ENCODE assay signal across 27 cellular contexts in genomic region chr17:6085812-6086211, GRCh38. TPM values are rescaled to one million over a fixed set of nuclear protein-coding genes. Genes with fewer than 3 reads are reported as not detected.
"Had no signal": no experiment of that assay in that cellular context is flagged by ENCODE, and none has a peak within 500 bp of the region (broad histone marks: within the 10 kb centered on the region; RNA-seq: fewer than 3 reads in every experiment).

No MANE protein-coding gene starts in this region.

- H3K4me1 ChIP-seq: heart left ventricle, left lung, pancreas, prostate gland, suprapubic skin had no signal

- H3K4me2 ChIP-seq: smooth muscle cell had no signal

- H3K27me3 Mint-ChIP-seq: activated CD8-positive, alpha-beta memory T cell treated with anti-CD3 and anti-CD28 coated beads, Interleukin-2, amount 10 ng/mL, durations not matched to agents 7 days and 5 days; activated naive CD4-positive, alpha-beta T cell treated with anti-CD3 and anti-CD28 coated beads, Interleukin-2, amount 50 U/mL, for 24 hours; activated naive CD8-positive, alpha-beta T cell treated with anti-CD3 and anti-CD28 coated beads, Interleukin-2, amount 50 U/mL, for 24 hours; stimulated activated memory B cell treated with anti-CD40 and anti-IgM and Interleukin-4, amounts not matched to agents 10 μg/mL and 1 μg/mL and 100 μg/mL, for 72 hours had no signal

- FAIRE-seq: endothelial cell of umbilical vein, pancreas had no signal

- H3K27ac ChIP-seq: heart left ventricle, left lung, pancreas, prostate gland, suprapubic skin, transverse colon had no signal

- H3K4me1 Mint-ChIP-seq: activated CD8-positive, alpha-beta memory T cell treated with anti-CD3 and anti-CD28 coated beads, Interleukin-2, amount 10 ng/mL, durations not matched to agents 7 days and 5 days; activated naive CD4-positive, alpha-beta T cell treated with anti-CD3 and anti-CD28 coated beads, Interleukin-2, amount 50 U/mL, for 24 hours; activated naive CD8-positive, alpha-beta T cell treated with anti-CD3 and anti-CD28 coated beads, Interleukin-2, amount 50 U/mL, for 24 hours; stimulated activated memory B cell treated with anti-CD40 and anti-IgM and Interleukin-4, amounts not matched to agents 10 μg/mL and 1 μg/mL and 100 μg/mL, for 72 hours had no signal

- H3K4me3 ChIP-seq: heart left ventricle, left lung, lung, mucosa of descending colon, pancreas, prostate gland, smooth muscle cell, suprapubic skin, transverse colon had no signal

- H3K9me3 ChIP-seq: heart left ventricle, left lung, mucosa of descending colon, pancreas, prostate gland, suprapubic skin, transverse colon had no signal

- H3K4me3 Mint-ChIP-seq: activated CD8-positive, alpha-beta memory T cell treated with anti-CD3 and anti-CD28 coated beads, Interleukin-2, amount 10 ng/mL, durations not matched to agents 7 days and 5 days; activated CD8-positive, alpha-beta T cell treated with anti-CD3 and anti-CD28 coated beads, Interleukin-2, amount 10 ng/mL, durations not matched to agents 7 days and 5 days; activated naive CD4-positive, alpha-beta T cell treated with anti-CD3 and anti-CD28 coated beads, Interleukin-2, amount 50 U/mL, for 24 hours; activated naive CD8-positive, alpha-beta T cell treated with anti-CD3 and anti-CD28 coated beads, Interleukin-2, amount 50 U/mL, for 24 hours; nephron; stimulated activated memory B cell treated with anti-CD40 and anti-IgM and Interleukin-4, amounts not matched to agents 10 μg/mL and 1 μg/mL and 100 μg/mL, for 72 hours; T-helper 1 cell treated with Interleukin-12 subunit alpha and Interleukin-12 subunit beta and Interleukin-4 antibody, amounts not matched to agents 30 μg/mL and 1 μg/mL, for 36 hours had no signal

- H3K27ac Mint-ChIP-seq: activated CD8-positive, alpha-beta memory T cell treated with anti-CD3 and anti-CD28 coated beads, Interleukin-2, amount 10 ng/mL, durations not matched to agents 7 days and 5 days; activated CD8-positive, alpha-beta T cell treated with anti-CD3 and anti-CD28 coated beads, Interleukin-2, amount 10 ng/mL, durations not matched to agents 7 days and 5 days; activated naive CD4-positive, alpha-beta T cell treated with anti-CD3 and anti-CD28 coated beads, Interleukin-2, amount 50 U/mL, for 24 hours; activated naive CD8-positive, alpha-beta T cell treated with anti-CD3 and anti-CD28 coated beads, Interleukin-2, amount 50 U/mL, for 24 hours; activated T-helper 2 cell treated with anti-CD3 and anti-CD28 coated beads, Interferon-gamma antibody, Interleukin-2, Interleukin-4, amounts not matched to agents 10 μg/mL and 5 μg/mL and 100 μg/mL, durations not matched to agents 14 hours and 24 hours and 36 hours; stimulated activated memory B cell treated with anti-CD40 and anti-IgM and Interleukin-4, amounts not matched to agents 10 μg/mL and 1 μg/mL and 100 μg/mL, for 72 hours; T-helper 1 cell treated with Interleukin-12 subunit alpha and Interleukin-12 subunit beta and Interleukin-4 antibody, amounts not matched to agents 30 μg/mL and 1 μg/mL, for 36 hours had no signal

- H3K27me3 ChIP-seq: heart left ventricle, pancreas, transverse colon had no signal

- ATAC-seq: activated CD8-positive, alpha-beta memory T cell treated with anti-CD3 and anti-CD28 coated beads, Interleukin-2, amount 10 ng/mL, durations not matched to agents 7 days and 5 days; activated CD8-positive, alpha-beta T cell treated with anti-CD3 and anti-CD28 coated beads, Interleukin-2, amount 10 ng/mL, durations not matched to agents 7 days and 5 days; activated naive CD8-positive, alpha-beta T cell treated with anti-CD3 and anti-CD28 coated beads, Interleukin-2, amount 50 U/mL, for 24 hours; left lung; mucosa of descending colon; pancreas; stimulated activated memory B cell treated with anti-CD40 and anti-IgM and Interleukin-4, amounts not matched to agents 10 μg/mL and 1 μg/mL and 100 μg/mL, for 72 hours had no signal

- H3K9me3 Mint-ChIP-seq: activated naive CD4-positive, alpha-beta T cell treated with anti-CD3 and anti-CD28 coated beads, Interleukin-2, amount 50 U/mL, for 24 hours; activated naive CD8-positive, alpha-beta T cell treated with anti-CD3 and anti-CD28 coated beads, Interleukin-2, amount 50 U/mL, for 24 hours; activated T-helper 2 cell treated with anti-CD3 and anti-CD28 coated beads, Interferon-gamma antibody, Interleukin-2, Interleukin-4, amounts not matched to agents 10 μg/mL and 5 μg/mL and 100 μg/mL, durations not matched to agents 14 hours and 24 hours and 36 hours; nephron; stimulated activated memory B cell treated with anti-CD40 and anti-IgM and Interleukin-4, amounts not matched to agents 10 μg/mL and 1 μg/mL and 100 μg/mL, for 72 hours; T-helper 1 cell treated with Interleukin-12 subunit alpha and Interleukin-12 subunit beta and Interleukin-4 antibody, amounts not matched to agents 30 μg/mL and 1 μg/mL, for 36 hours had no signal

- DNase-seq: activated CD4-positive, alpha-beta T cell treated with anti-CD3 and anti-CD28 coated beads, Interleukin-2, amount 50 U/mL, for 1 hour; activated CD8-positive, alpha-beta memory T cell treated with anti-CD3 and anti-CD28 coated beads, Interleukin-2, amount 10 ng/mL, durations not matched to agents 7 days and 5 days; activated CD8-positive, alpha-beta T cell treated with anti-CD3 and anti-CD28 coated beads, Interleukin-2, amount 10 ng/mL, durations not matched to agents 7 days and 5 days; activated naive CD8-positive, alpha-beta T cell treated with anti-CD3 and anti-CD28 coated beads, Interleukin-2, amount 50 U/mL, for 24 hours; activated T-cell treated with anti-CD3 and anti-CD28 coated beads, Interleukin-2, amount 50 U/mL, for 48 hours; amygdala; central memory CD4-positive, alpha-beta T cell; left lung; mesendoderm; pancreas; stimulated activated CD4-positive, alpha-beta T cell treated with anti-CD3 and anti-CD28 coated beads, Interleukin-1b, Interleukin-23, amount 100 ng/mL, for 48 hours; stimulated activated CD4-positive, alpha-beta T cell treated with anti-CD3 and anti-CD28 coated beads, Interleukin-4, amount 100 ng/mL, for 4 hours; stimulated activated CD8-positive, alpha-beta memory T cell treated with anti-CD3 and anti-CD28 coated beads, Interleukin-4, amount 100 ng/mL, for 48 hours; T-helper 9 cell; transverse colon had no signal

- H3K36me3 Mint-ChIP-seq: activated CD8-positive, alpha-beta memory T cell treated with anti-CD3 and anti-CD28 coated beads, Interleukin-2, amount 10 ng/mL, durations not matched to agents 7 days and 5 days; activated naive CD4-positive, alpha-beta T cell treated with anti-CD3 and anti-CD28 coated beads, Interleukin-2, amount 50 U/mL, for 24 hours; stimulated activated memory B cell treated with anti-CD40 and anti-IgM and Interleukin-4, amounts not matched to agents 10 μg/mL and 1 μg/mL and 100 μg/mL, for 72 hours had no signal

- H3K36me3 ChIP-seq: left lung, pancreas, prostate gland, suprapubic skin, transverse colon had no signal

RNA-seq across cellular contexts. Expression of gene WSCD1, which starts 15.6 kb away (rescaled TPM):
- total RNA-seq: activated CD8-positive, alpha-beta T cell treated with anti-CD3 and anti-CD28 coated beads, Interleukin-2, amount 10 ng/mL, durations not matched to agents 7 days and 5 days had no signal
